In the genomic region with DNA sequence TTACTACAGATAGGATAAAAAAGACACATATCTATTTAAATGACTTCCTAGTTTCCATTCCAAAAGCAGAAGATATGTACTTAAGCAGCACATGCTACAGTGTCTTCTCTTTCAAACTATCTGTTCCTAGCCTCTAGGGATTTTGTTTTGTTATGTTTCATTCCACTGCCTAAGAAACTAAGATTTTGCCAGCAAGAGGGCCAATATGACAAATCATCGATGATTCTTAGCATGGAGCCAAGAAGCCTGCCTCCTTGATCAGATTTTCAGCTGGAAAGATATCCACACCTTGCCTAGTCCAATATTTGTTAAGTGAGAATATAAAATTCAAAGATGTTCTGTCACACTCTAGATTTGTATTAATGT, we compare ENCODE assay signal across 11 cellular contexts. TPM values are rescaled to one million over a fixed set of nuclear protein-coding genes. Genes with fewer than 3 reads are reported as not detected.
DNase-seq lines count a peak whose midpoint lies in the region; ATAC-seq and TF ChIP-seq lines count a peak whose summit lies in the region.
"Had no signal": no experiment of that assay in that cellular context is flagged by ENCODE, and none has a peak within 500 bp of the region (broad histone marks: within the 10 kb centered on the region; RNA-seq: fewer than 3 reads in every experiment).

No MANE protein-coding gene starts in this region.

- POLR2A ChIA-PET in activated CD8-positive, alpha-beta T cell treated with anti-CD3 and anti-CD28 coated beads, Interleukin-2, amount 10 ng/mL, durations not matched to agents 7 days and 5 days (lab: Charles Lee) = no interaction called here

- H3K4me1 Mint-ChIP-seq in activated T-cell treated with anti-CD3 and anti-CD28 coated beads, Interleukin-2, amount 50 U/mL, for 72 hours (ENCODE audit: low read depth) = peaks cover 89% of the 10 kb centered on the region
- H3K4me1 Mint-ChIP-seq in activated CD8-positive, alpha-beta T cell treated with anti-CD3 and anti-CD28 coated beads, Interleukin-2, amount 10 ng/mL, durations not matched to agents 7 days and 5 days (ENCODE audit: low read depth) = peaks cover 86% of the 10 kb centered on the region

- 52% methylated on average over 1 of the region's 1 CpG for WGBS in liver
- WGBS in thyroid gland, 2 donors = 26 to 29% methylated on average over 1 of the region's 1 CpG
- 1 to 17% (median 2%) methylated on average over 1 of the region's 1 CpG for WGBS in ovary, 3 donors

- H3K9me3 ChIP-seq in liver (ENCODE audit: control insufficient read depth in 4 of 4, low read length in 3 of 4) (no peaks in the 10 kb centered on the region), thyroid gland (no peaks in the 10 kb centered on the region), ovary (no peaks in the 10 kb centered on the region)
- H3K9me3 ChIP-seq: BE2C had no signal

- H3K4me1 ChIP-seq in liver (ENCODE audit: control insufficient read depth in 4 of 4, insufficient read depth in 4 of 4, low read length in 3 of 4) (peaks cover 11 to 69% (median 57%) of the 10 kb centered on the region in 4 donors), thyroid gland (peaks cover 87 to 88% of the 10 kb centered on the region in 2 donors), ovary (ENCODE audit: insufficient read depth) (peaks cover 42% of the 10 kb centered on the region)

- H3K27ac Mint-ChIP-seq in activated T-cell treated with anti-CD3 and anti-CD28 coated beads, Interleukin-2, amount 50 U/mL, for 72 hours = peak overlapping the region; percentile 78
- peak overlapping the region; percentile 99 for H3K27ac Mint-ChIP-seq in activated CD8-positive, alpha-beta T cell treated with anti-CD3 and anti-CD28 coated beads, Interleukin-2, amount 10 ng/mL, durations not matched to agents 7 days and 5 days

- no peak for TF ChIP-seq CTCF in liver (IDR thresholded peaks at IDR 0.05; ENCODE audit: low read depth, low read length, missing input control)
- TF ChIP-seq CTCF in thyroid gland (IDR thresholded peaks at IDR 0.05) = no peak
- no peak for TF ChIP-seq CTCF in ovary (IDR thresholded peaks at IDR 0.05)

- H3K36me3 ChIP-seq in liver (ENCODE audit: control insufficient read depth in 4 of 4, insufficient read depth in 3 of 4, low read depth in 1 of 4, low read length in 3 of 4) = peaks cover 0 to 1% (median 0%) of the 10 kb centered on the region in 4 donors
- H3K36me3 ChIP-seq in thyroid gland = no peaks in the 10 kb centered on the region
- H3K36me3 ChIP-seq in ovary = no peaks in the 10 kb centered on the region

- peak overlapping the region; percentile 42 to 93 for H3K4me3 Mint-ChIP-seq in activated T-cell treated with anti-CD3 and anti-CD28 coated beads, Interleukin-2, amount 50 U/mL, for 72 hours
- no peak overlapping the region for H3K4me3 Mint-ChIP-seq in activated CD8-positive, alpha-beta T cell treated with anti-CD3 and anti-CD28 coated beads, Interleukin-2, amount 10 ng/mL, durations not matched to agents 7 days and 5 days

- no peak for TF ChIP-seq RAD21 in liver (IDR thresholded peaks at IDR 0.05)

- CTCF ChIA-PET in activated CD8-positive, alpha-beta T cell treated with anti-CD3 and anti-CD28 coated beads, Interleukin-2, amount 10 ng/mL, durations not matched to agents 7 days and 5 days (lab: Charles Lee) = interaction anchor here (0.7 to 2.9 kb wide), 3 partner anchors 9 to 279 kb away, joined by 3 to 7 read pairs (median 3); a partner anchor contains a TSS

- TF ChIP-seq POLR2A in thyroid gland (IDR thresholded peaks at IDR 0.05) (no peak), ovary (IDR thresholded peaks at IDR 0.05) (no peak)

- H3K36me3 Mint-ChIP-seq in activated T-cell treated with anti-CD3 and anti-CD28 coated beads, Interleukin-2, amount 50 U/mL, for 72 hours (ENCODE audit: insufficient read depth in 2 of 2) = peaks cover 12 to 27% of the 10 kb centered on the region in 2 donors
- H3K36me3 Mint-ChIP-seq in activated CD8-positive, alpha-beta T cell treated with anti-CD3 and anti-CD28 coated beads, Interleukin-2, amount 10 ng/mL, durations not matched to agents 7 days and 5 days (ENCODE audit: low read depth) = peaks cover 78% of the 10 kb centered on the region

- no peak overlapping the region for H3K4me3 ChIP-seq in liver (ENCODE audit: low read depth in 1 of 3, low read length in 3 of 3)
- no peak overlapping the region for H3K4me3 ChIP-seq in thyroid gland (replicated peaks in 1 of 3)
- H3K4me3 ChIP-seq in ovary = no peak overlapping the region

- peak in 1 of 2 donors; percentile 1 for ATAC-seq in activated T-cell treated with anti-CD3 and anti-CD28 coated beads, Interleukin-2, amount 50 U/mL, for 72 hours (replicated peaks in 1 of 2)
- no peak for ATAC-seq in activated CD8-positive, alpha-beta T cell treated with anti-CD3 and anti-CD28 coated beads, Interleukin-2, amount 10 ng/mL, durations not matched to agents 7 days and 5 days
- ATAC-seq in GM21529 (IDR thresholded peaks at IDR 0.05; ENCODE audit: unreplicated experiment) = no peak

- no peaks in the 10 kb centered on the region for H3K9me3 Mint-ChIP-seq in activated T-cell treated with anti-CD3 and anti-CD28 coated beads, Interleukin-2, amount 50 U/mL, for 72 hours
- no peaks in the 10 kb centered on the region for H3K9me3 Mint-ChIP-seq in activated CD8-positive, alpha-beta T cell treated with anti-CD3 and anti-CD28 coated beads, Interleukin-2, amount 10 ng/mL, durations not matched to agents 7 days and 5 days (ENCODE audit: insufficient read depth)

- H3K27me3 ChIP-seq in liver (ENCODE audit: control insufficient read depth in 4 of 4, insufficient read depth in 4 of 4, low read length in 3 of 4) (no peaks in the 10 kb centered on the region), thyroid gland (no peaks in the 10 kb centered on the region), ovary (no peaks in the 10 kb centered on the region)
- H3K27me3 ChIP-seq: BE2C had no signal

- no peak for DNase-seq in activated T-cell treated with anti-CD3 and anti-CD28 coated beads, Interleukin-2, amount 50 U/mL, for 72 hours
- no peak for DNase-seq in activated T-cell treated with anti-CD3 and anti-CD28 coated beads, Interleukin-2, amount 50 U/mL, for 1 hour
- no peak for DNase-seq in activated CD8-positive, alpha-beta T cell treated with anti-CD3 and anti-CD28 coated beads, Interleukin-2, amount 10 ng/mL, durations not matched to agents 7 days and 5 days
- DNase-seq in thyroid gland (no peak), SW 1271 (lab: John Stamatoyannopoulos, UW) (no peak), ovary (no peak)
- DNase-seq: BE2C; hypothalamus; stimulated activated CD4-positive, alpha-beta T cell treated with anti-CD3 and anti-CD28 coated beads, Interleukin-4, amount 100 ng/mL, for 1 hour had no signal

- peak overlapping the region; percentile 1 to 67 for H3K27ac ChIP-seq in liver (ENCODE audit: low read depth in 1 of 2, low read length in 2 of 2)
- H3K27ac ChIP-seq in thyroid gland = peak overlapping the region; percentile 98 to 99 (median 99)
- peak overlapping the region in 1 of 2 donors; percentile 64 for H3K27ac ChIP-seq in ovary

- intact Hi-C loops in thyroid gland (cut with DNase I) (no loop called here), ovary (cut with DNase I) (no loop called here)

- no peaks in the 10 kb centered on the region for H3K27me3 Mint-ChIP-seq in activated T-cell treated with anti-CD3 and anti-CD28 coated beads, Interleukin-2, amount 50 U/mL, for 72 hours (ENCODE audit: low read depth)
- H3K27me3 Mint-ChIP-seq in activated CD8-positive, alpha-beta T cell treated with anti-CD3 and anti-CD28 coated beads, Interleukin-2, amount 10 ng/mL, durations not matched to agents 7 days and 5 days (ENCODE audit: low read depth) = no peaks in the 10 kb centered on the region

- TF ChIP-seq EP300 in ovary (IDR thresholded peaks at IDR 0.05) = no peak

- peak overlapping the region in 1 of 2 donors; percentile 65 for H3K9ac ChIP-seq in liver (ENCODE audit: low read depth in 1 of 2, low read length in 2 of 2)

TF ChIP-seq in liver, 16 proteins besides CTCF, POLR2A, EP300 and RAD21 (continues in another document):
- TF ChIP-seq, protein P1, sequence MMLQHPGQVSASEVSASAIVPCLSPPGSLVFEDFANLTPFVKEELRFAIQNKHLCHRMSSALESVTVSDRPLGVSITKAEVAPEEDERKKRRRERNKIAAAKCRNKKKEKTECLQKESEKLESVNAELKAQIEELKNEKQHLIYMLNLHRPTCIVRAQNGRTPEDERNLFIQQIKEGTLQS (IDR thresholded peaks at IDR 0.05) = no peak
- TF ChIP-seq SP1 (IDR thresholded peaks at IDR 0.05) (no peak), TAF1 (conservative IDR thresholded peaks at IDR 0.05) (no peak), HNF4A (conservative IDR thresholded peaks at IDR 0.05) (no peak), FOXA2 (IDR thresholded peaks at IDR 0.05) (no peak), RXRA (IDR thresholded peaks at IDR 0.05) (no peak), JUND (IDR thresholded peaks at IDR 0.05) (no peak)
- TF ChIP-seq, protein P2, sequence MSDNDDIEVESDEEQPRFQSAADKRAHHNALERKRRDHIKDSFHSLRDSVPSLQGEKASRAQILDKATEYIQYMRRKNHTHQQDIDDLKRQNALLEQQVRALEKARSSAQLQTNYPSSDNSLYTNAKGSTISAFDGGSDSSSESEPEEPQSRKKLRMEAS (IDR thresholded peaks at IDR 0.05) = no peak

RNA-seq across cellular contexts. Expression of a gene that starts 7.0 kb away (rescaled TPM):
- total RNA-seq in activated T-cell treated with anti-CD3 and anti-CD28 coated beads, Interleukin-2, amount 50 U/mL, for 72 hours = 100 to 1,000 TPM; 207 to 208 TPM
- 100 to 1,000 TPM; 168 to 177 TPM for total RNA-seq in activated CD8-positive, alpha-beta T cell treated with anti-CD3 and anti-CD28 coated beads, Interleukin-2, amount 10 ng/mL, durations not matched to agents 7 days and 5 days
- total RNA-seq in liver (10 to 100 TPM; 51.6 to 77.8 TPM), thyroid gland (100 to 1,000 TPM; 247 to 346 (median 270) TPM), ovary (100 to 1,000 TPM in 4 of 7 donors, 10 to 100 TPM in 3; 74.2 to 138 (median 101) TPM)
- polyA plus RNA-seq in liver (10 to 100 TPM; 32.8 to 40.8 TPM), ovary (100 to 1,000 TPM in 1 of 2 donors, 10 to 100 TPM in 1; 74.0 to 143 TPM)

RNA-seq across cellular contexts. Expression of a gene that starts 7.2 kb away (rescaled TPM):
- total RNA-seq in activated T-cell treated with anti-CD3 and anti-CD28 coated beads, Interleukin-2, amount 50 U/mL, for 72 hours = 10 to 100 TPM; 41.1 to 47.0 TPM
- total RNA-seq in activated CD8-positive, alpha-beta T cell treated with anti-CD3 and anti-CD28 coated beads, Interleukin-2, amount 10 ng/mL, durations not matched to agents 7 days and 5 days = 10 to 100 TPM; 39.4 to 46.9 TPM
- total RNA-seq in liver = 10 to 100 TPM in 1 of 2 donors, 1 to 10 TPM in 1; 5.9 to 26.8 TPM
- 1 to 10 TPM; 4.2 to 7.5 TPM for polyA plus RNA-seq in liver
- total RNA-seq in thyroid gland = 10 to 100 TPM; 14.6 to 24.2 (median 16.8) TPM
- 10 to 100 TPM in 1 of 7 donors, 1 to 10 TPM in 6; 5.1 to 11.9 (median 8.3) TPM for total RNA-seq in ovary
- 10 to 100 TPM in 1 of 2 donors, 1 to 10 TPM in 1; 7.8 to 11.5 TPM for polyA plus RNA-seq in ovary
